26 cellular contexts compared by ENCODE assay signal in genomic region chr3:180059351-180059750, GRCh38.
DNase-seq lines count a peak whose midpoint lies in the region; ATAC-seq and TF ChIP-seq lines count a peak whose summit lies in the region.
"Had no signal": no experiment of that assay in that cellular context is flagged by ENCODE, and none has a peak within 500 bp of the region (broad histone marks: within the 10 kb centered on the region; RNA-seq: fewer than 3 reads in every experiment).

No MANE protein-coding gene starts in this region.

- no peaks in the 10 kb centered on the region for H3K9me3 ChIP-seq in RWPE2 (ENCODE audit: severe bottlenecking)
- H3K9me3 ChIP-seq: lower lobe of right lung, transverse colon had no signal

- no peak for TF ChIP-seq CTCF in RWPE2 (IDR thresholded peaks at IDR 0.05; ENCODE audit: poor library complexity, severe bottlenecking)
- no peak for TF ChIP-seq CTCF in fibroblast of mammary gland (conservative IDR thresholded peaks at IDR 0.05; ENCODE audit: control insufficient read depth, insufficient read depth, low read depth, low read length)

- H3K4me1 ChIP-seq in RWPE2 (ENCODE audit: insufficient read depth, poor library complexity, severe bottlenecking) = no peaks in the 10 kb centered on the region
- H3K4me1 ChIP-seq: lower lobe of right lung, transverse colon had no signal

- H3K27me3 ChIP-seq in RWPE2 (ENCODE audit: insufficient read depth, poor library complexity, severe bottlenecking) = no peaks in the 10 kb centered on the region
- H3K27me3 ChIP-seq: transverse colon had no signal

- no peak overlapping the region for H3K27ac ChIP-seq in RWPE2 (ENCODE audit: poor library complexity, severe bottlenecking)
- H3K27ac ChIP-seq: 22Rv1, lower lobe of right lung, transverse colon had no signal

- H3K4me3 ChIP-seq in RWPE2 (ENCODE audit: severe bottlenecking) (no peak overlapping the region), fibroblast of mammary gland (ENCODE audit: control insufficient read depth, low read depth, low read length) (no peak overlapping the region)
- H3K4me3 ChIP-seq: lower lobe of right lung, transverse colon had no signal

- peak; percentile 60; the same call in 1 of the 3 replicates for ATAC-seq in RWPE2 (ENCODE audit: low read depth)
- ATAC-seq in activated CD4-positive, CD25-positive, alpha-beta regulatory T cell treated with anti-CD3 and anti-CD28 coated beads, Interleukin-2, amount 50 U/mL, for 24 hours = no peak
- ATAC-seq: activated T-cell treated with anti-CD3 and anti-CD28 coated beads, Interleukin-2, amount 50 U/mL, for 72 hours; lower lobe of right lung; sciatic nerve; stimulated activated naive CD8-positive, alpha-beta T cell treated with anti-CD3 and anti-CD28 coated beads, Interleukin-15, amount 100 ng/mL, for 72 hours had no signal

- DNase-seq in DMS53 (lab: John Stamatoyannopoulos, UW) (peak; percentile 4), DMS53 treated with DMSO at 0.1 percent for 48 hours (lab: John Stamatoyannopoulos, UW; ENCODE audit: unreplicated experiment) (no peak), RWPE2 (ENCODE audit: low spot score) (no peak), fibroblast of mammary gland (ENCODE audit: low read depth) (peak; percentile 70), superior temporal gyrus (ENCODE audit: extremely low spot score) (peak; percentile 29), NCI-H1048 (lab: John Stamatoyannopoulos, UW) (no peak)
- no peak for DNase-seq in activated CD8-positive, alpha-beta memory T cell treated with anti-CD3 and anti-CD28 coated beads for 24 hours
- DNase-seq: activated CD4-positive, alpha-beta T cell treated with anti-CD3 and anti-CD28 coated beads, Interleukin-2, amount 10 ng/mL, durations not matched to agents 24 days and 14 days; activated naive CD4-positive, alpha-beta T cell treated with anti-CD3 and anti-CD28 coated beads for 36 hours; activated T-cell treated with anti-CD3 and anti-CD28 coated beads, Interleukin-2, amount 50 U/mL, for 72 hours; amniotic stem cell; caudate nucleus; CD8-positive, alpha-beta memory T cell; DND-41; endodermal cell; glutamatergic neuron; kidney glomerular epithelial cell; lower lobe of right lung; NCI-H146; posterior cingulate gyrus; stimulated activated naive CD8-positive, alpha-beta T cell treated with anti-CD3 and anti-CD28 coated beads, Interleukin-15, amount 100 ng/mL, for 72 hours; T-helper 1 cell; transverse colon had no signal

- H3K36me3 ChIP-seq in RWPE2 (ENCODE audit: low read depth) = no peaks in the 10 kb centered on the region
- H3K36me3 ChIP-seq: lower lobe of right lung, transverse colon had no signal

Comparison
In these comparisons a context has a peak if more than half of its experiments do, and no peak if none do; other contexts are left out.
1. DNase-seq: peak in DMS53 (single experiment), fibroblast of mammary gland (single experiment) and superior temporal gyrus (single experiment); none in DMS53 treated with DMSO at 0.1 percent for 48 hours (single experiment), RWPE2 (single experiment), NCI-H1048 (single experiment) and activated CD8-positive, alpha-beta memory T cell treated with anti-CD3 and anti-CD28 coated beads for 24 hours (single experiment).